Comparison of ENCODE assay signal across 26 cellular contexts in genomic region chr4:5851637-5852036, GRCh38. TPM values are rescaled to one million over a fixed set of nuclear protein-coding genes. Genes with fewer than 3 reads are reported as not detected.
DNase-seq lines count a peak whose midpoint lies in the region; ATAC-seq, FAIRE-seq and TF ChIP-seq lines count a peak whose summit lies in the region.
"Had no signal": no experiment of that assay in that cellular context is flagged by ENCODE, and none has a peak within 500 bp of the region (broad histone marks: within the 10 kb centered on the region; RNA-seq: fewer than 3 reads in every experiment).

No MANE protein-coding gene starts in this region.

- DNase-seq in WERI-Rb-1 (no peak), K562 (ENCODE audit: extremely low read depth in 1 of 4, low spot score in 3 of 4) (no peak), sigmoid colon (no peak), SHP77 (lab: John Stamatoyannopoulos, UW) (no peak)
- DNase-seq: 8988T; ACHN; BE2C; C1 segment of cervical spinal cord; CD4-positive, alpha-beta memory T cell; CD4-positive, CD25-positive, alpha-beta regulatory T cell; CD8-positive, alpha-beta memory T cell; COR-L47; DMS 273 treated with DMSO at 0.1 percent for 48 hours; DMS153; DMS53; DMS79; DND-41; EL; GF-D8 had no signal

- H3K27me3 ChIP-seq in WERI-Rb-1 (ENCODE audit: insufficient read depth, low read depth, severe bottlenecking) (no peaks in the 10 kb centered on the region), K562 (ENCODE audit: control insufficient read depth in 2 of 2, insufficient read depth in 2 of 2, low read length in 2 of 2) (peaks cover 0 to 4% of the 10 kb centered on the region in 2 experiments; a peak in 1 of 5 replicates), sigmoid colon (peaks cover 0 to 10% (median 3%) of the 10 kb centered on the region in 3 donors)
- H3K27me3 ChIP-seq: BE2C, BLaER1 had no signal

- TF ChIP-seq POLR2A in K562 (conservative IDR thresholded peaks at IDR 0.05) (no peak), sigmoid colon (IDR thresholded peaks at IDR 0.05) (no peak)

- no peaks in the 10 kb centered on the region for H3K79me2 ChIP-seq in K562 (ENCODE audit: control insufficient read depth, insufficient read depth, low read length)

- H3K9me1 ChIP-seq in K562 (ENCODE audit: control insufficient read depth, insufficient read depth, low read length): no peaks in the 10 kb centered on the region

- no peak for TF ChIP-seq CTCF in WERI-Rb-1 (IDR thresholded peaks at IDR 0.05; ENCODE audit: low read depth, low read length)
- no peak for TF ChIP-seq CTCF in K562 (IDR thresholded peaks at IDR 0.05 in 2 of 3, conservative IDR thresholded peaks at IDR 0.05 in 1 of 3; ENCODE audit: insufficient read depth in 2 of 3, low read depth in 1 of 3, low read length in 3 of 3)
- TF ChIP-seq CTCF in sigmoid colon (IDR thresholded peaks at IDR 0.05): no peak

- CTCF ChIA-PET in K562 (lab: Yijun Ruan, JAX; ENCODE audit: low intra/inter-chr PET ratio): no interaction called here

- H3K27ac ChIP-seq in WERI-Rb-1 (peak overlapping the region; percentile 91), K562 (ENCODE audit: extremely low read depth, low read depth, low read length) (no peak overlapping the region), sigmoid colon (no peak overlapping the region)
- H3K27ac ChIP-seq: BLaER1 had no signal

- TF ChIP-seq EP300 in K562 (IDR thresholded peaks at IDR 0.05; ENCODE audit: low read length) (no peak), sigmoid colon (IDR thresholded peaks at IDR 0.05) (no peak)

- WGBS in K562 (ENCODE audit: insufficient coverage, low coverage, missing lambda C conversion rate): 0% methylated on average over 1 of the region's 1 CpG
- WGBS in sigmoid colon, 2 donors: 24 to 41% methylated on average over 1 of the region's 1 CpG

- no peak overlapping the region for H3K4me2 ChIP-seq in K562 (ENCODE audit: insufficient read depth, low read length)
- H3K4me2 ChIP-seq: BLaER1 had no signal

- ATAC-seq in K562 (no peak), GM19463 (IDR thresholded peaks at IDR 0.05; ENCODE audit: unreplicated experiment) (no peak)

- H4K20me1 ChIP-seq in K562 (replicated peaks; ENCODE audit: control insufficient read depth, insufficient read depth, low read length): no peaks in the 10 kb centered on the region; the same call in 1 of the 2 replicates

- H3K9ac ChIP-seq in K562 (ENCODE audit: insufficient read depth in 1 of 2, low read depth in 2 of 2, low read length in 2 of 2): no peak overlapping the region
- H3K9ac ChIP-seq: BLaER1 had no signal

- FAIRE-seq in K562 (lab: Jason Lieb, UNC): no peak
- FAIRE-seq: A204.1, GM12891, GM19239 had no signal

- H3K4me1 ChIP-seq in K562 (replicated peaks in 1 of 2; ENCODE audit: control insufficient read depth in 2 of 2, insufficient read depth in 2 of 2, low read length in 2 of 2) (no peaks in the 10 kb centered on the region), sigmoid colon (no peaks in the 10 kb centered on the region)
- H3K4me1 ChIP-seq: BE2C had no signal

- TF ChIP-seq RAD21 in K562 (CRISPR knock-in tag; conservative IDR thresholded peaks at IDR 0.05 in 1 of 2, IDR thresholded peaks at IDR 0.05 in 1 of 2): no peak

- no TSS peak for BruUV-seq in K562 (replicated peaks; lab: Mats Ljungman, UMichigan)

- no peak overlapping the region for H2AFZ ChIP-seq in K562 (ENCODE audit: low read depth, low read length)

- intact Hi-C loops in K562 (cut with micrococcal nuclease): no loop called here
- intact Hi-C loops in sigmoid colon (cut with DNase I): no loop called here

- H3K36me3 ChIP-seq in WERI-Rb-1 (peaks cover 95% of the 10 kb centered on the region), K562 (ENCODE audit: control insufficient read depth, insufficient read depth, low read length) (no peaks in the 10 kb centered on the region), sigmoid colon (no peaks in the 10 kb centered on the region)

- in situ Hi-C loops in K562 (cut with MboI): no loop called here

- POLR2A ChIA-PET in K562 (lab: Yijun Ruan, JAX): no interaction called here

- H3K4me3 ChIP-seq in WERI-Rb-1 (ENCODE audit: low read depth, low read length) (no peak overlapping the region), K562 (no peak overlapping the region), sigmoid colon (no peak overlapping the region)
- H3K4me3 ChIP-seq: BLaER1 had no signal

- no peaks in the 10 kb centered on the region for H3K9me3 ChIP-seq in WERI-Rb-1 (ENCODE audit: severe bottlenecking)
- H3K9me3 ChIP-seq in K562 (replicated peaks; ENCODE audit: control insufficient read depth, insufficient read depth, low read depth, low read length): no peaks in the 10 kb centered on the region
- no peaks in the 10 kb centered on the region for H3K9me3 ChIP-seq in sigmoid colon
- H3K9me3 ChIP-seq: BE2C, BLaER1 had no signal

TF ChIP-seq in K562, 482 proteins besides CTCF, POLR2A, EP300 and RAD21:
- TF ChIP-seq ZNF512 (tag; IDR thresholded peaks at IDR 0.05) (peak; percentile 79), CREM (IDR thresholded peaks at IDR 0.05; ENCODE audit: low read depth) (no peak)

RNA-seq across cellular contexts. Expression of gene CRMP1, which starts 41.2 kb away (rescaled TPM):
- not detected in 2 replicates for total RNA-seq in K562 (2011; cell fraction: chromatin; rRNA removed; ENCODE audit: low replicate concordance)
- total RNA-seq in K562 (2011; cell fraction: nucleolus; rRNA removed): not detected in 2 replicates
- total RNA-seq in K562 (2011; cell fraction: nucleoplasm; rRNA removed): not detected in 2 replicates
- total RNA-seq in K562 (2014; rRNA removed) (not detected in 2 replicates), K562 (2014; rRNA removed; fragmentation: Illumina TruSeq; extraction: Trizol) (not detected in 2 replicates), K562 (2015; rRNA removed; fragmentation: Illumina TruSeq; extraction: Trizol) (not detected in 2 replicates), K562 (2021) (0.04 and 0.13 TPM in 2 replicates), sigmoid colon (1 to 10 TPM; 3.5 to 6.4 (median 4.7) TPM)
- polyA plus RNA-seq in K562 (2011; rRNA removed) (not detected in 2 replicates), K562 (2014; fragmentation: Illumina TruSeq; extraction: Trizol) (not detected in 2 replicates), K562 (2014; fragmentation: Nextera tagmentation; extraction: Ambion mirVana) (under 1 TPM in 1 of 2 experiments, not detected in 1; 0.03 TPM), K562 (2014; rRNA removed) (not detected in 2 replicates), sigmoid colon (1 to 10 TPM in 1 of 3 donors, under 1 TPM in 1, not detected in 1; under 0.01 to 4.1 TPM)
- polyA plus RNA-seq in K562 (2011; cell fraction: cytosol; rRNA removed): not detected in 2 replicates
- not detected in 2 replicates for polyA plus RNA-seq in K562 (2011; cell fraction: nucleus; rRNA removed)
- polyA plus RNA-seq in K562 (2012): 0.47 and 1.8 TPM in 2 replicates
- polyA minus RNA-seq in K562 (2011; rRNA and poly(A)+ RNA removed): not detected in 2 replicates
- polyA minus RNA-seq in K562 (2011; cell fraction: cytosol; rRNA and poly(A)+ RNA removed): not detected in 2 replicates
- polyA minus RNA-seq in K562 (2011; cell fraction: nucleus; rRNA and poly(A)+ RNA removed): not detected in 2 replicates
- total RNA-seq: CD4-positive, alpha-beta memory T cell; CD4-positive, CD25-positive, alpha-beta regulatory T cell; CD8-positive, alpha-beta memory T cell; G401 had no signal
- polyA plus RNA-seq: CD14-positive monocyte; CD4-positive, alpha-beta memory T cell; CD4-positive, CD25-positive, alpha-beta regulatory T cell had no signal
